26 cellular contexts compared by ENCODE assay signal in the genomic region with DNA sequence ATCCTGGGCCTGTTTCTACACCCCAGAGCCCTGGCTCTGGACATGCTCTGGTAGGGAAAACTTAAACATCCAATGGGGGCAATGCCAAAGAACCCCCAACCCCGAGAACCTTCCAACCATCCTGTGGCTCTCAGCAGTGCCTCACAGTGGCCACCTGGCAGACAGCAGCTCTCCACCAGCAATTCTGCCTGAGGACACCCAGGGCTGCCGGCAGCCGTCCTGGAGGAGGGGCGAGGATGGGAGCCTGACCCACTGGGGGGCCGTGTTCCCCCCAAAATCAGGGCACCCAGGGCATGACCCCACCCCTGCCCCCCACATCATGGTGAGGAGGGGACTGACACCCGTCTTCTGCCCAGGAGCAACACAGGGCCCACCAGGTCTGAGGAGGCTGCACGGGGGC. TPM values are rescaled to one million over a fixed set of nuclear protein-coding genes. Genes with fewer than 3 reads are reported as not detected.
DNase-seq lines count a peak whose midpoint lies in the region; ATAC-seq, FAIRE-seq and TF ChIP-seq lines count a peak whose summit lies in the region.
"Had no signal": no experiment of that assay in that cellular context is flagged by ENCODE, and none has a peak within 500 bp of the region (broad histone marks: within the 10 kb centered on the region; RNA-seq: fewer than 3 reads in every experiment).

No MANE protein-coding gene starts in this region.

- H3K4me2 ChIP-seq in H1 (ENCODE audit: insufficient read depth in 1 of 2, low read depth in 2 of 2, low read length in 2 of 2) = no peak overlapping the region

- H3K36me3 ChIP-seq in right atrium auricular region (no peaks in the 10 kb centered on the region), H1 (ENCODE audit: control insufficient read depth in 2 of 4, insufficient read depth in 4 of 4, low read length in 3 of 4) (no peaks in the 10 kb centered on the region; a peak in 1 of 8 replicates), sigmoid colon (no peaks in the 10 kb centered on the region)
- H3K36me3 ChIP-seq: lower lobe of right lung, MG63, SJCRH30, stomach, upper lobe of left lung had no signal

- no peaks in the 10 kb centered on the region for H3K79me2 ChIP-seq in H1 (ENCODE audit: control insufficient read depth in 1 of 2, insufficient read depth in 2 of 2, low read length in 2 of 2)
- H3K79me2 ChIP-seq: parathyroid adenoma had no signal

- H3K56ac ChIP-seq in H1 (replicated peaks; ENCODE audit: insufficient read length, low read depth, low read length) = no peak overlapping the region

- no peak overlapping the region for H3K9ac ChIP-seq in H1 (replicated peaks in 1 of 4; ENCODE audit: extremely low read depth in 1 of 4, low read depth in 3 of 4, low read length in 3 of 4)
- H3K9ac ChIP-seq: parathyroid adenoma had no signal

- H2BK12ac ChIP-seq in H1 (ENCODE audit: low read depth, low read length) = no peak overlapping the region

- H3K27me3 Mint-ChIP-seq in HFFc6 (ENCODE audit: insufficient read depth) = peaks cover 9% of the 10 kb centered on the region
- H3K27me3 Mint-ChIP-seq in type B pancreatic cell = no peaks in the 10 kb centered on the region
- no peaks in the 10 kb centered on the region for H3K27me3 Mint-ChIP-seq in activated CD8-positive, alpha-beta T cell treated with anti-CD3 and anti-CD28 coated beads, Interleukin-2, amount 10 ng/mL, durations not matched to agents 7 days and 5 days (ENCODE audit: low read depth)

- POLR2A ChIA-PET in H1 (lab: Charles Lee; ENCODE audit: partially characterized antibody) = no interaction called here
- POLR2A ChIA-PET in activated CD8-positive, alpha-beta T cell treated with anti-CD3 and anti-CD28 coated beads, Interleukin-2, amount 10 ng/mL, durations not matched to agents 7 days and 5 days (lab: Charles Lee) = no interaction called here

- H3K36me3 Mint-ChIP-seq in HFFc6 (ENCODE audit: low read depth) (peaks cover 7% of the 10 kb centered on the region), type B pancreatic cell (peaks cover 4% of the 10 kb centered on the region)
- peaks cover 12% of the 10 kb centered on the region for H3K36me3 Mint-ChIP-seq in activated CD8-positive, alpha-beta T cell treated with anti-CD3 and anti-CD28 coated beads, Interleukin-2, amount 10 ng/mL, durations not matched to agents 7 days and 5 days (ENCODE audit: low read depth)

- H3K14ac ChIP-seq in H1 (ENCODE audit: insufficient read length) = no peak overlapping the region

- no peak for TF ChIP-seq POLR2A in H1 (IDR thresholded peaks at IDR 0.05; ENCODE audit: control extremely low read depth in 1 of 2, low read depth in 2 of 2, low read length in 2 of 2)
- TF ChIP-seq POLR2A in sigmoid colon (IDR thresholded peaks at IDR 0.05) = no peak

- ATAC-seq in Right ventricle myocardium inferior = no peak
- no peak for ATAC-seq in activated CD8-positive, alpha-beta T cell treated with anti-CD3 and anti-CD28 coated beads, Interleukin-2, amount 10 ng/mL, durations not matched to agents 7 days and 5 days
- ATAC-seq: lower lobe of right lung, WTC11 had no signal

- no peak overlapping the region for H3K4ac ChIP-seq in H1 (replicated peaks; ENCODE audit: insufficient read length, low read depth, low read length)

- H3K9me3 Mint-ChIP-seq in HFFc6 = peaks cover 23% of the 10 kb centered on the region
- H3K9me3 Mint-ChIP-seq in type B pancreatic cell = peaks cover 6% of the 10 kb centered on the region
- peaks cover 12% of the 10 kb centered on the region for H3K9me3 Mint-ChIP-seq in activated CD8-positive, alpha-beta T cell treated with anti-CD3 and anti-CD28 coated beads, Interleukin-2, amount 10 ng/mL, durations not matched to agents 7 days and 5 days (ENCODE audit: insufficient read depth)

- FAIRE-seq in H1 (lab: Jason Lieb, UNC) = no peak
- no peak for FAIRE-seq in urothelium cell line (lab: Jason Lieb, UNC)
- FAIRE-seq: A204.1 had no signal

- DNase-seq in Right ventricle myocardium inferior (ENCODE audit: missing footprints) (peak; percentile 20), right atrium auricular region (ENCODE audit: low spot score) (no peak), HFFc6 (no peak), H1 (ENCODE audit: low read depth in 1 of 2, low spot score in 2 of 2) (no peak), type B pancreatic cell (ENCODE audit: extremely low spot score, unreplicated experiment) (no peak), urothelium cell line (ENCODE audit: low spot score) (no peak), sigmoid colon (no peak)
- DNase-seq in activated CD8-positive, alpha-beta T cell treated with anti-CD3 and anti-CD28 coated beads, Interleukin-2, amount 10 ng/mL, durations not matched to agents 7 days and 5 days = no peak
- DNase-seq: activated CD4-positive, alpha-beta T cell treated with anti-CD3 and anti-CD28 coated beads, Interleukin-2, amount 50 U/mL, for 48 hours; activated naive CD4-positive, alpha-beta T cell; activated T-cell treated with anti-CD3 and anti-CD28 coated beads for 4 hours; CD4-positive, CD25-positive, alpha-beta regulatory T cell; GDM1; lower lobe of right lung; MG63; NCI-H1694; NCI-H2227 treated with DMSO at 0.1 percent for 48 hours; NCI-H774; SJCRH30; stimulated activated CD4-positive, alpha-beta T cell treated with anti-CD3 and anti-CD28 coated beads, Interleukin-2, amount 100 ng/mL, for 48 hours; stomach had no signal

- no peak overlapping the region for H2AK5ac ChIP-seq in H1 (ENCODE audit: low read depth, low read length)

- H3K4me3 Mint-ChIP-seq in HFFc6 (no peak overlapping the region), type B pancreatic cell (no peak overlapping the region)
- H3K4me3 Mint-ChIP-seq in activated CD8-positive, alpha-beta T cell treated with anti-CD3 and anti-CD28 coated beads, Interleukin-2, amount 10 ng/mL, durations not matched to agents 7 days and 5 days = no peak overlapping the region
- H3K4me3 Mint-ChIP-seq: CD4-positive, CD25-positive, alpha-beta regulatory T cell; WTC11 had no signal

- H3K4me1 Mint-ChIP-seq in HFFc6 (ENCODE audit: low read depth) = no peaks in the 10 kb centered on the region
- no peaks in the 10 kb centered on the region for H3K4me1 Mint-ChIP-seq in type B pancreatic cell (ENCODE audit: unreplicated experiment)
- H3K4me1 Mint-ChIP-seq in activated CD8-positive, alpha-beta T cell treated with anti-CD3 and anti-CD28 coated beads, Interleukin-2, amount 10 ng/mL, durations not matched to agents 7 days and 5 days (ENCODE audit: low read depth) = peaks cover 2% of the 10 kb centered on the region
- H3K4me1 Mint-ChIP-seq: CD4-positive, CD25-positive, alpha-beta regulatory T cell; WTC11 had no signal

- no peak overlapping the region for H3K4me3 ChIP-seq in right atrium auricular region
- no peak overlapping the region for H3K4me3 ChIP-seq in H1 (ENCODE audit: extremely low read depth in 1 of 4, insufficient read depth in 2 of 4, low read depth in 3 of 4, low read length in 4 of 4)
- H3K4me3 ChIP-seq in sigmoid colon = no peak overlapping the region
- H3K4me3 ChIP-seq: lower lobe of right lung, MG63, SJCRH30, skin epidermis, stomach, upper lobe of left lung had no signal

- H3K18ac ChIP-seq in H1 (ENCODE audit: extremely low read depth, low read length) = no peak overlapping the region

- no peak overlapping the region for H4K8ac ChIP-seq in H1 (ENCODE audit: extremely low read depth, insufficient read depth, low read length)

- intact Hi-C loops in Right ventricle myocardium inferior (cut with DNase I) = no loop called here
- intact Hi-C loops in sigmoid colon (cut with DNase I) = no loop called here

- H3K79me1 ChIP-seq in H1 (ENCODE audit: low read depth, low read length) = no peaks in the 10 kb centered on the region; the same call in 1 of the 2 replicates

- H4K20me1 ChIP-seq in H1 (replicated peaks in 1 of 2; ENCODE audit: control insufficient read depth in 1 of 2, insufficient read depth in 2 of 2, low read length in 2 of 2) = no peaks in the 10 kb centered on the region

- TF ChIP-seq EP300 in H1 (IDR thresholded peaks at IDR 0.05; ENCODE audit: borderline replicate concordance in 1 of 2, low read depth in 2 of 2, low read length in 2 of 2) = no peak
- no peak for TF ChIP-seq EP300 in sigmoid colon (IDR thresholded peaks at IDR 0.05)

- H4K91ac ChIP-seq in H1 (replicated peaks; ENCODE audit: insufficient read length, low read length) = no peak overlapping the region

- H3K23me2 ChIP-seq in H1 (ENCODE audit: low read depth, low read length) = no peaks in the 10 kb centered on the region

- no peak for TF ChIP-seq CTCF in right atrium auricular region (IDR thresholded peaks at IDR 0.05)
- TF ChIP-seq CTCF in HFFc6 (IDR thresholded peaks at IDR 0.05) = peak; percentile 48
- TF ChIP-seq CTCF in H1 (IDR thresholded peaks at IDR 0.05; ENCODE audit: control extremely low read depth in 1 of 3, insufficient read depth in 1 of 3, low read depth in 1 of 3, low read length in 3 of 3) = peak in 2 of 3 experiments; percentile 16 to 53; a peak in 2 of 4 replicates
- TF ChIP-seq CTCF in type B pancreatic cell (conservative IDR thresholded peaks at IDR 0.05) = peak; percentile 34
- no peak for TF ChIP-seq CTCF in sigmoid colon (IDR thresholded peaks at IDR 0.05)

- CTCF ChIA-PET in H1 (lab: Charles Lee; ENCODE audit: partially characterized antibody) = interaction anchor here (0.8 to 2.2 kb wide), 13 partner anchors 15 to 584 kb away, joined by 3 to 11 read pairs (median 4); no protein-coding TSS in a partner anchor
- CTCF ChIA-PET in activated CD8-positive, alpha-beta T cell treated with anti-CD3 and anti-CD28 coated beads, Interleukin-2, amount 10 ng/mL, durations not matched to agents 7 days and 5 days (lab: Charles Lee) = no interaction called here

- TF ChIP-seq RAD21 in H1 (IDR thresholded peaks at IDR 0.05 in 1 of 2, conservative IDR thresholded peaks at IDR 0.05 in 1 of 2; ENCODE audit: low read depth in 2 of 2, low read length in 2 of 2) = peak; percentile 12 to 18; a peak in 1 of 4 replicates

- 84% methylated on average over 7 of the region's 7 CpGs; no CpG with 5 or more reads in 1 of the 2 experiments for WGBS in H1 (ENCODE audit: extremely low coverage in 1 of 2, insufficient coverage in 1 of 2, insufficient read length in 1 of 2, insufficient replicate concordance in 2 of 2, low coverage in 1 of 2, low lambda C conversion rate in 2 of 2, missing lambda C conversion rate in 1 of 2), 2 experiments
- 88% methylated on average over 7 of the region's 7 CpGs for WGBS in sigmoid colon, 2 donors

- no peak overlapping the region for H2BK15ac ChIP-seq in H1 (ENCODE audit: low read length)

- H3K4me1 ChIP-seq in right atrium auricular region (peaks cover 0 to 4% of the 10 kb centered on the region in 2 donors), H1 (replicated peaks in 1 of 4; ENCODE audit: control insufficient read depth in 3 of 4, insufficient read depth in 4 of 4, low read length in 3 of 4) (no peaks in the 10 kb centered on the region), sigmoid colon (peaks cover 0 to 8% (median 2%) of the 10 kb centered on the region in 4 donors)
- H3K4me1 ChIP-seq: parathyroid adenoma, SJCRH30 had no signal

- no peak overlapping the region for H4K5ac ChIP-seq in H1 (ENCODE audit: insufficient read length, low read depth, low read length)

- no peak overlapping the region for H2AFZ ChIP-seq in H1 (ENCODE audit: low read length)
- H2AFZ ChIP-seq: parathyroid adenoma had no signal

- H3K23ac ChIP-seq in H1 (ENCODE audit: insufficient read length) = no peak overlapping the region

- H3K27me3 ChIP-seq in right atrium auricular region (no peaks in the 10 kb centered on the region), H1 (replicated peaks in 1 of 4; ENCODE audit: control insufficient read depth in 3 of 4, extremely low read depth in 1 of 4, insufficient read depth in 3 of 4, low read length in 3 of 4) (no peaks in the 10 kb centered on the region), sigmoid colon (no peaks in the 10 kb centered on the region)
- H3K27me3 ChIP-seq: MG63, SJCRH30, stomach, upper lobe of left lung had no signal

- H2BK120ac ChIP-seq in H1 (replicated peaks; ENCODE audit: low read depth, low read length) = no peak overlapping the region

- H2BK20ac ChIP-seq in H1 (ENCODE audit: low read length) = no peak overlapping the region

- H3K27ac ChIP-seq in right atrium auricular region (no peak overlapping the region), H1 (ENCODE audit: low read depth, low read length) (no peak overlapping the region), sigmoid colon (no peak overlapping the region)
- H3K27ac ChIP-seq: lower lobe of right lung, parathyroid adenoma, SJCRH30, skin epidermis, stomach, upper lobe of left lung had no signal

- no peak overlapping the region for H2BK5ac ChIP-seq in H1 (ENCODE audit: low read depth, low read length)

- H3K9me3 ChIP-seq in right atrium auricular region (peaks cover 0 to 4% of the 10 kb centered on the region in 2 donors), H1 (ENCODE audit: insufficient read depth in 2 of 2, low read depth in 1 of 2, low read length in 1 of 2) (peaks cover 24 to 25% of the 10 kb centered on the region in 2 experiments), sigmoid colon (peaks cover 0 to 6% (median 0%) of the 10 kb centered on the region in 4 donors)
- H3K9me3 ChIP-seq: SJCRH30 had no signal

- H3K27ac Mint-ChIP-seq in HFFc6 (no peak overlapping the region), type B pancreatic cell (no peak overlapping the region)
- no peak overlapping the region for H3K27ac Mint-ChIP-seq in activated CD8-positive, alpha-beta T cell treated with anti-CD3 and anti-CD28 coated beads, Interleukin-2, amount 10 ng/mL, durations not matched to agents 7 days and 5 days
- H3K27ac Mint-ChIP-seq: WTC11 had no signal

RNA-seq across cellular contexts. Expression of a gene that starts 32.7 kb away (rescaled TPM):
- 24.9 TPM for total RNA-seq in Right ventricle myocardium inferior
- total RNA-seq in right atrium auricular region = 1 to 10 TPM; 3.4 to 4.1 TPM
- total RNA-seq in HFFc6 (2021; fragmentation: NEBNext Ultra II Directional; extraction: Animal tissue kit (Norgen Biotek cat#: 25700)) = 1 to 10 TPM in 2 of 6 experiments, under 1 TPM in 4; 0.13 to 2.4 (median 0.34) TPM
- total RNA-seq in H1 (2021; fragmentation: NEBNext Ultra II Directional; extraction: Animal tissue kit (Norgen Biotek cat#: 25700)) = 15.2 and 16.4 TPM in 2 replicates
- 12.9 and 21.6 TPM in 2 replicates for polyA plus RNA-seq in H1 (2011; rRNA removed)
- 12.2 TPM for polyA plus RNA-seq in H1 (2011; cell fraction: cytosol; rRNA removed)
- polyA plus RNA-seq in H1 (2011; cell fraction: nucleus; rRNA removed) = 51.0 TPM
- polyA plus RNA-seq in H1 (2012, experiment 1 of 2) = 17.8 to 24.2 TPM (median 20.8 TPM) in 4 replicates
- polyA plus RNA-seq in H1 (2012, experiment 2 of 2) = 13.3 TPM
- 15.1 TPM for polyA plus RNA-seq in H1 (2013, experiment 1 of 2)
- 13.3 TPM for polyA plus RNA-seq in H1 (2013, experiment 2 of 2)
- polyA minus RNA-seq in H1 (2011; rRNA and poly(A)+ RNA removed) = 7.1 and 10.2 TPM in 2 replicates
- polyA minus RNA-seq in H1 (2011; cell fraction: cytosol; rRNA and poly(A)+ RNA removed) = 7.7 TPM
- 9.5 TPM for polyA minus RNA-seq in H1 (2011; cell fraction: nucleus; rRNA and poly(A)+ RNA removed)
- total RNA-seq in type B pancreatic cell (ENCODE audit: low replicate concordance) = 11.7 and 61.9 TPM in 2 replicates
- 1 to 10 TPM; 1.2 to 2.2 TPM for total RNA-seq in activated CD8-positive, alpha-beta T cell treated with anti-CD3 and anti-CD28 coated beads, Interleukin-2, amount 10 ng/mL, durations not matched to agents 7 days and 5 days
- 1 to 10 TPM in 1 of 4 donors, under 1 TPM in 3; 0.36 to 1.9 (median 0.69) TPM for total RNA-seq in sigmoid colon
- under 1 TPM in 2 of 3 donors, not detected in 1; under 0.01 to 0.71 TPM for polyA plus RNA-seq in sigmoid colon
- total RNA-seq: SJCRH30 had no signal

Comparison
In these comparisons a context has a peak if more than half of its experiments do, and no peak if none do; other contexts are left out.
1. CTCF ChIP-seq: peak in HFFc6 (single experiment), H1 (2 of 3) and type B pancreatic cell (single experiment); none in right atrium auricular region (0 of 2) and sigmoid colon (0 of 4).